1 cellular context compared by ENCODE assay signal in genomic region chr7:78607099-78607498, GRCh38.
TF ChIP-seq lines count a peak whose summit lies in the region.

No MANE protein-coding gene starts in this region.

TF ChIP-seq in SK-N-SH treated with all-trans-retinoic acid at 6 μM for 48 hours, 23 proteins besides CTCF, POLR2A, EP300 and RAD21 (continued from another document):
- TF ChIP-seq ISL1 (CRISPR knock-in tag; IDR thresholded peaks at IDR 0.05) = no peak
- no peak for TF ChIP-seq TSHZ2 (CRISPR knock-in tag; IDR thresholded peaks at IDR 0.05)
- TF ChIP-seq, protein P1, sequence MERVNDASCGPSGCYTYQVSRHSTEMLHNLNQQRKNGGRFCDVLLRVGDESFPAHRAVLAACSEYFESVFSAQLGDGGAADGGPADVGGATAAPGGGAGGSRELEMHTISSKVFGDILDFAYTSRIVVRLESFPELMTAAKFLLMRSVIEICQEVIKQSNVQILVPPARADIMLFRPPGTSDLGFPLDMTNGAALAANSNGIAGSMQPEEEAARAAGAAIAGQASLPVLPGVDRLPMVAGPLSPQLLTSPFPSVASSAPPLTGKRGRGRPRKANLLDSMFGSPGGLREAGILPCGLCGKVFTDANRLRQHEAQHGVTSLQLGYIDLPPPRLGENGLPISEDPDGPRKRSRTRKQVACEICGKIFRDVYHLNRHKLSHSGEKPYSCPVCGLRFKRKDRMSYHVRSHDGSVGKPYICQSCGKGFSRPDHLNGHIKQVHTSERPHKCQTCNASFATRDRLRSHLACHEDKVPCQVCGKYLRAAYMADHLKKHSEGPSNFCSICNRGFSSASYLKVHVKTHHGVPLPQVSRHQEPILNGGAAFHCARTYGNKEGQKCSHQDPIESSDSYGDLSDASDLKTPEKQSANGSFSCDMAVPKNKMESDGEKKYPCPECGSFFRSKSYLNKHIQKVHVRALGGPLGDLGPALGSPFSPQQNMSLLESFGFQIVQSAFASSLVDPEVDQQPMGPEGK (CRISPR knock-in tag; IDR thresholded peaks at IDR 0.05; ENCODE audit: borderline replicate concordance) = no peak
